ENCODE assay signal across 2 cellular contexts in the genomic region with DNA sequence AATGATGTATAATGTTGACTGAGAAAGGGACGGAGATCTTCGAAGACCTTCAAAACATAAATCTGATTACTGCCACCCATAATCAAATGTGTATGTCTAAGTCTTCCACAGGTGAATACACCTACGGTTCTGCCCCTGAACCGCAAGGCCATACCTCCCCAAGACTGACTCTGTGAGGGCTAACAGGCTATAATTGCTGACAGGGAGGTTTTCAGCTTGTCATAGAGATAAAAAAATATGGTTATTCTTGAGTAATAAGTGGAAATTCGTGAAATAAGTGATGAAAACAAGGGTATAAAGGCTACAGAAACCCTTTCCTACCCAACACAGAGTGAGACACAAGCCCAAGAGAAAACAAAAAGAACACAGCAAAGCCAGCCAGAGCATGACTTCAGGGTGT.
A peak's percentile ranks its signal among the peaks of the same experiment; 100 is the strongest.
TF ChIP-seq lines count a peak whose summit lies in the region.

No MANE protein-coding gene starts in this region.

TF ChIP-seq in A549, 52 proteins besides CTCF, POLR2A, EP300 and RAD21 (continued from another document):
- TF ChIP-seq, protein P1, sequence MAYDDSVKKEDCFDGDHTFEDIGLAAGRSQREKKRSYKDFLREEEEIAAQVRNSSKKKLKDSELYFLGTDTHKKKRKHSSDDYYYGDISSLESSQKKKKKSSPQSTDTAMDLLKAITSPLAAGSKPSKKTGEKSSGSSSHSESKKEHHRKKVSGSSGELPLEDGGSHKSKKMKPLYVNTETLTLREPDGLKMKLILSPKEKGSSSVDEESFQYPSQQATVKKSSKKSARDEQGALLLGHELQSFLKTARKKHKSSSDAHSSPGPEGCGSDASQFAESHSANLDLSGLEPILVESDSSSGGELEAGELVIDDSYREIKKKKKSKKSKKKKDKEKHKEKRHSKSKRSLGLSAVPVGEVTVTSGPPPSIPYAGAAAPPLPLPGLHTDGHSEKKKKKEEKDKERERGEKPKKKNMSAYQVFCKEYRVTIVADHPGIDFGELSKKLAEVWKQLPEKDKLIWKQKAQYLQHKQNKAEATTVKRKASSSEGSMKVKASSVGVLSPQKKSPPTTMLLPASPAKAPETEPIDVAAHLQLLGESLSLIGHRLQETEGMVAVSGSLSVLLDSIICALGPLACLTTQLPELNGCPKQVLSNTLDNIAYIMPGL (CRISPR knock-in tag; IDR thresholded peaks at IDR 0.05; ENCODE audit: borderline replicate concordance) = no peak

TF ChIP-seq in K562, 482 proteins besides CTCF, POLR2A, EP300 and RAD21 (continues in another document):
- TF ChIP-seq, protein P2, sequence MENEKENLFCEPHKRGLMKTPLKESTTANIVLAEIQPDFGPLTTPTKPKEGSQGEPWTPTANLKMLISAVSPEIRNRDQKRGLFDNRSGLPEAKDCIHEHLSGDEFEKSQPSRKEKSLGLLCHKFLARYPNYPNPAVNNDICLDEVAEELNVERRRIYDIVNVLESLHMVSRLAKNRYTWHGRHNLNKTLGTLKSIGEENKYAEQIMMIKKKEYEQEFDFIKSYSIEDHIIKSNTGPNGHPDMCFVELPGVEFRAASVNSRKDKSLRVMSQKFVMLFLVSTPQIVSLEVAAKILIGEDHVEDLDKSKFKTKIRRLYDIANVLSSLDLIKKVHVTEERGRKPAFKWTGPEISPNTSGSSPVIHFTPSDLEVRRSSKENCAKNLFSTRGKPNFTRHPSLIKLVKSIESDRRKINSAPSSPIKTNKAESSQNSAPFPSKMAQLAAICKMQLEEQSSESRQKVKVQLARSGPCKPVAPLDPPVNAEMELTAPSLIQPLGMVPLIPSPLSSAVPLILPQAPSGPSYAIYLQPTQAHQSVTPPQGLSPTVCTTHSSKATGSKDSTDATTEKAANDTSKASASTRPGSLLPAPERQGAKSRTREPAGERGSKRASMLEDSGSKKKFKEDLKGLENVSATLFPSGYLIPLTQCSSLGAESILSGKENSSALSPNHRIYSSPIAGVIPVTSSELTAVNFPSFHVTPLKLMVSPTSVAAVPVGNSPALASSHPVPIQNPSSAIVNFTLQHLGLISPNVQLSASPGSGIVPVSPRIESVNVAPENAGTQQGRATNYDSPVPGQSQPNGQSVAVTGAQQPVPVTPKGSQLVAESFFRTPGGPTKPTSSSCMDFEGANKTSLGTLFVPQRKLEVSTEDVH (IDR thresholded peaks at IDR 0.05; ENCODE audit: low read depth, partially characterized antibody) = no peak
- TF ChIP-seq OTX1 (CRISPR knock-in tag; IDR thresholded peaks at IDR 0.05) (no peak), ZNF584 (CRISPR knock-in tag; IDR thresholded peaks at IDR 0.05; ENCODE audit: low read depth) (no peak), SPI1 (IDR thresholded peaks at IDR 0.05; ENCODE audit: borderline replicate concordance, low read depth, low read length) (no peak), MAFK (IDR thresholded peaks at IDR 0.05; ENCODE audit: low read length) (peak; percentile 46; the same call in 1 of the 2 replicates), ZNF316 (IDR thresholded peaks at IDR 0.05) (peak; percentile 66), SMAD3 (CRISPR knock-in tag; conservative IDR thresholded peaks at IDR 0.05) (no peak), NCOA1 (IDR thresholded peaks at IDR 0.05; ENCODE audit: low read depth) (no peak), FOSL1 (tag; conservative IDR thresholded peaks at IDR 0.05) (no peak), TFAM (CRISPR knock-in tag; conservative IDR thresholded peaks at IDR 0.05) (no peak), ZNF165 (CRISPR knock-in tag; IDR thresholded peaks at IDR 0.05; ENCODE audit: borderline replicate concordance) (no peak), DPF2 (IDR thresholded peaks at IDR 0.05) (no peak), PCBP1 (IDR thresholded peaks at IDR 0.05; ENCODE audit: low read depth, low read length, poor library complexity, severe bottlenecking) (no peak), C11orf30 (IDR thresholded peaks at IDR 0.05; ENCODE audit: low read depth) (peak; percentile 36; the same call in 1 of the 2 replicates), POU5F1 (IDR thresholded peaks at IDR 0.05; ENCODE audit: borderline replicate concordance, low read depth, low read length, partially characterized antibody) (no peak), MAFF (IDR thresholded peaks at IDR 0.05; ENCODE audit: low read length) (peak; percentile 66), ILK (tag; IDR thresholded peaks at IDR 0.05; ENCODE audit: borderline replicate concordance, low read depth) (no peak), RNF2 (IDR thresholded peaks at IDR 0.05) (no peak), ZFP30 (CRISPR knock-in tag; IDR thresholded peaks at IDR 0.05; ENCODE audit: borderline replicate concordance) (no peak), ZNF561 (CRISPR knock-in tag; conservative IDR thresholded peaks at IDR 0.05) (no peak), ZFP36 (IDR thresholded peaks at IDR 0.05; ENCODE audit: low read depth, low read length, partially characterized antibody) (no peak), ARID2 (IDR thresholded peaks at IDR 0.05) (no peak), MAFG (tag; conservative IDR thresholded peaks at IDR 0.05) (0 out of 2 replicates have a peak, but pooled peaks have one; percentile 45), ZNF354B (CRISPR knock-in tag; IDR thresholded peaks at IDR 0.05) (no peak), TAF7 (tag; IDR thresholded peaks at IDR 0.05) (no peak), TBL1XR1 (IDR thresholded peaks at IDR 0.05; ENCODE audit: low read length in 2 of 2) (no peak), SNIP1 (IDR thresholded peaks at IDR 0.05; ENCODE audit: low read depth) (no peak), TEAD1 (CRISPR knock-in tag; IDR thresholded peaks at IDR 0.05) (no peak), JUNB (CRISPR knock-in tag; conservative IDR thresholded peaks at IDR 0.05) (no peak), ZNF197 (CRISPR knock-in tag; IDR thresholded peaks at IDR 0.05; ENCODE audit: low read depth) (no peak)
- TF ChIP-seq, protein P3, sequence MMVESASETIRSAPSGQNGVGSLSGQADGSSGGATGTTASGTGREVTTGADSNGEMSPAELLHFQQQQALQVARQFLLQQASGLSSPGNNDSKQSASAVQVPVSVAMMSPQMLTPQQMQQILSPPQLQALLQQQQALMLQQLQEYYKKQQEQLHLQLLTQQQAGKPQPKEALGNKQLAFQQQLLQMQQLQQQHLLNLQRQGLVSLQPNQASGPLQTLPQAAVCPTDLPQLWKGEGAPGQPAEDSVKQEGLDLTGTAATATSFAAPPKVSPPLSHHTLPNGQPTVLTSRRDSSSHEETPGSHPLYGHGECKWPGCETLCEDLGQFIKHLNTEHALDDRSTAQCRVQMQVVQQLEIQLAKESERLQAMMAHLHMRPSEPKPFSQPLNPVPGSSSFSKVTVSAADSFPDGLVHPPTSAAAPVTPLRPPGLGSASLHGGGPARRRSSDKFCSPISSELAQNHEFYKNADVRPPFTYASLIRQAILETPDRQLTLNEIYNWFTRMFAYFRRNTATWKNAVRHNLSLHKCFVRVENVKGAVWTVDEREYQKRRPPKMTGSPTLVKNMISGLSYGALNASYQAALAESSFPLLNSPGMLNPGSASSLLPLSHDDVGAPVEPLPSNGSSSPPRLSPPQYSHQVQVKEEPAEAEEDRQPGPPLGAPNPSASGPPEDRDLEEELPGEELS (CRISPR knock-in tag; IDR thresholded peaks at IDR 0.05; ENCODE audit: borderline replicate concordance) = no peak
- TF ChIP-seq, protein P4, sequence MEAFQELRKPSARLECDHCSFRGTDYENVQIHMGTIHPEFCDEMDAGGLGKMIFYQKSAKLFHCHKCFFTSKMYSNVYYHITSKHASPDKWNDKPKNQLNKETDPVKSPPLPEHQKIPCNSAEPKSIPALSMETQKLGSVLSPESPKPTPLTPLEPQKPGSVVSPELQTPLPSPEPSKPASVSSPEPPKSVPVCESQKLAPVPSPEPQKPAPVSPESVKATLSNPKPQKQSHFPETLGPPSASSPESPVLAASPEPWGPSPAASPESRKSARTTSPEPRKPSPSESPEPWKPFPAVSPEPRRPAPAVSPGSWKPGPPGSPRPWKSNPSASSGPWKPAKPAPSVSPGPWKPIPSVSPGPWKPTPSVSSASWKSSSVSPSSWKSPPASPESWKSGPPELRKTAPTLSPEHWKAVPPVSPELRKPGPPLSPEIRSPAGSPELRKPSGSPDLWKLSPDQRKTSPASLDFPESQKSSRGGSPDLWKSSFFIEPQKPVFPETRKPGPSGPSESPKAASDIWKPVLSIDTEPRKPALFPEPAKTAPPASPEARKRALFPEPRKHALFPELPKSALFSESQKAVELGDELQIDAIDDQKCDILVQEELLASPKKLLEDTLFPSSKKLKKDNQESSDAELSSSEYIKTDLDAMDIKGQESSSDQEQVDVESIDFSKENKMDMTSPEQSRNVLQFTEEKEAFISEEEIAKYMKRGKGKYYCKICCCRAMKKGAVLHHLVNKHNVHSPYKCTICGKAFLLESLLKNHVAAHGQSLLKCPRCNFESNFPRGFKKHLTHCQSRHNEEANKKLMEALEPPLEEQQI (IDR thresholded peaks at IDR 0.05) = no peak
- TF ChIP-seq, protein P5, sequence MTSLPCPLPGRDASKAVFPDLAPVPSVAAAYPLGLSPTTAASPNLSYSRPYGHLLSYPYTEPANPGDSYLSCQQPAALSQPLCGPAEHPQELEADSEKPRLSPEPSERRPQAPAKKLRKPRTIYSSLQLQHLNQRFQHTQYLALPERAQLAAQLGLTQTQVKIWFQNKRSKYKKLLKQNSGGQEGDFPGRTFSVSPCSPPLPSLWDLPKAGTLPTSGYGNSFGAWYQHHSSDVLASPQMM (CRISPR knock-in tag; IDR thresholded peaks at IDR 0.05) = no peak
- TF ChIP-seq, protein P6, sequence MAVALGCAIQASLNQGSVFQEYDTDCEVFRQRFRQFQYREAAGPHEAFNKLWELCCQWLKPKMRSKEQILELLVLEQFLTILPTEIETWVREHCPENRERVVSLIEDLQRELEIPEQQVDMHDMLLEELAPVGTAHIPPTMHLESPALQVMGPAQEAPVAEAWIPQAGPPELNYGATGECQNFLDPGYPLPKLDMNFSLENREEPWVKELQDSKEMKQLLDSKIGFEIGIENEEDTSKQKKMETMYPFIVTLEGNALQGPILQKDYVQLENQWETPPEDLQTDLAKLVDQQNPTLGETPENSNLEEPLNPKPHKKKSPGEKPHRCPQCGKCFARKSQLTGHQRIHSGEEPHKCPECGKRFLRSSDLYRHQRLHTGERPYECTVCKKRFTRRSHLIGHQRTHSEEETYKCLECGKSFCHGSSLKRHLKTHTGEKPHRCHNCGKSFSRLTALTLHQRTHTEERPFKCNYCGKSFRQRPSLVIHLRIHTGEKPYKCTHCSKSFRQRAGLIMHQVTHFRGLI (CRISPR knock-in tag; IDR thresholded peaks at IDR 0.05) = no peak
- TF ChIP-seq, protein P7, sequence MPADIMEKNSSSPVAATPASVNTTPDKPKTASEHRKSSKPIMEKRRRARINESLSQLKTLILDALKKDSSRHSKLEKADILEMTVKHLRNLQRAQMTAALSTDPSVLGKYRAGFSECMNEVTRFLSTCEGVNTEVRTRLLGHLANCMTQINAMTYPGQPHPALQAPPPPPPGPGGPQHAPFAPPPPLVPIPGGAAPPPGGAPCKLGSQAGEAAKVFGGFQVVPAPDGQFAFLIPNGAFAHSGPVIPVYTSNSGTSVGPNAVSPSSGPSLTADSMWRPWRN (IDR thresholded peaks at IDR 0.05; ENCODE audit: low read depth) = no peak
- TF ChIP-seq, protein P8, sequence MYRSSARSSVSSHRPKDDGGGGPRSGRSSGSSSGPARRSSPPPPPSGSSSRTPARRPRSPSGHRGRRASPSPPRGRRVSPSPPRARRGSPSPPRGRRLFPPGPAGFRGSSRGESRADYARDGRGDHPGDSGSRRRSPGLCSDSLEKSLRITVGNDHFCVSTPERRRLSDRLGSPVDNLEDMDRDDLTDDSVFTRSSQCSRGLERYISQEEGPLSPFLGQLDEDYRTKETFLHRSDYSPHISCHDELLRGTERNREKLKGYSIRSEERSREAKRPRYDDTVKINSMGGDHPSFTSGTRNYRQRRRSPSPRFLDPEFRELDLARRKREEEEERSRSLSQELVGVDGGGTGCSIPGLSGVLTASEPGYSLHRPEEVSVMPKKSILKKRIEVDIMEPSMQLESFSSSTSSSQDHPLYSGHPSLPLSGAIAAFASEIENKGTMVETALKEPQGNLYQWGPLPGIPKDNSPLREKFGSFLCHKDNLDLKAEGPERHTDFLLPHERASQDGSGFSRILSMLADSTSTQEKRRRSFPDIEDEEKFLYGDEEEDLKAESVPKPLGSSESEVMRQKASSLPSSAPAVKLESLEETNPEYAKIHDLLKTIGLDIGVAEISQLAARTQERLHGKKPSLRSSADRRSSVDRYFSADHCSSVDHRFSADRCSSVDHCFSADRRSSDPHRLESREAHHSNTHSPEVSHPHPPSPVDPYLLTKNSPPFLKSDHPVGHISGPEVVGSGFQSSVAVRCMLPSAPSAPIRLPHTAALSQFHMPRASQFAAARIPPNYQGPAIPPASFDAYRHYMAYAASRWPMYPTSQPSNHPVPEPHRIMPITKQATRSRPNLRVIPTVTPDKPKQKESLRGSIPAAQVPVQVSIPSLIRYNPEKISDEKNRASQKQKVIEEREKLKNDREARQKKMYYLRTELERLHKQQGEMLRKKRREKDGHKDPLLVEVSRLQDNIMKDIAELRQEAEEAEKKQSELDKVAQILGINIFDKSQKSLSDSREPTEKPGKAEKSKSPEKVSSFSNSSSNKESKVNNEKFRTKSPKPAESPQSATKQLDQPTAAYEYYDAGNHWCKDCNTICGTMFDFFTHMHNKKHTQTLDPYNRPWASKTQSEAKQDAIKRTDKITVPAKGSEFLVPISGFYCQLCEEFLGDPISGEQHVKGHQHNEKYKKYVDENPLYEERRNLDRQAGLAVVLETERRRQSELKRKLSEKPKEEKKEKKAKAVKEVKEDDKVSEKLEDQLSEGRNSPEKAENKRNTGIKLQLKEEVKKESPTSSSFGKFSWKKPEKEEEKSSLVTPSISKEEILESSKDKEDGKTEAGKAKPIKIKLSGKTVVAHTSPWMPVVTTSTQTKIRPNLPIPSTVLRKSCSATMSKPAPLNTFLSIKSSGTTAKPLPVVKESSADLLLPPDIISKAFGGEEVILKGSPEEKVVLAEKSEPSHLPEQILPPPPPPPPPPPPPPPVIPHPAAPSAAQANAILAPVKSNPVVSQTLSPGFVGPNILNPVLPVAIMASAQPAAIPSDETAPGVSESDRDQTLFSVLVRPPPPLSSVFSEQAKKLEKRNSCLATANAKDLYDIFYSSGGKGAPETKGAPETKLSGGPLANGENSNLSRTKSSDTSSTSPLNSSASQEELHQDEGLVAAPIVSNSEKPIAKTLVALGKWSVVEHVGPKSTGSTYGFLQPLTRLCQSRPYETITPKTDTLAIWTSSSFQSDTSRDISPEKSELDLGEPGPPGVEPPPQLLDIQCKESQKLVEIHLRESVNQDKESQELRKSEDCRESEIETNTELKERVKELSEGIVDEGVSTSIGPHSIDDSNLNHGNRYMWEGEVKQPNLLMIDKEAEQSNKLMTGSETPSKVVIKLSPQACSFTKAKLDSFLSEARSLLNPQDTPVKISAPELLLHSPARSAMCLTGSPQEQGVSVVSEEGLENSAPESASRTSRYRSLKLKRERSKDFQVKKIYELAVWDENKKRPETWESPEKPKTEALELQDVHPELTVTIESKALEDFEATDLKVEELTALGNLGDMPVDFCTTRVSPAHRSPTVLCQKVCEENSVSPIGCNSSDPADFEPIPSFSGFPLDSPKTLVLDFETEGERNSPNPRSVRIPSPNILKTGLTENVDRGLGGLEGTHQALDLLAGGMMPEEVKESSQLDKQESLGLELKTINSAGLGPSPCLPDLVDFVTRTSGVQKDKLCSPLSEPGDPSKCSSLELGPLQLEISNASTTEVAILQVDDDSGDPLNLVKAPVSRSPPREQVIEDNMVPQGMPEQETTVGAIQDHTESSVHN (IDR thresholded peaks at IDR 0.05; ENCODE audit: borderline replicate concordance in 1 of 2, low read depth in 1 of 2) = no peak
- TF ChIP-seq, protein P9, sequence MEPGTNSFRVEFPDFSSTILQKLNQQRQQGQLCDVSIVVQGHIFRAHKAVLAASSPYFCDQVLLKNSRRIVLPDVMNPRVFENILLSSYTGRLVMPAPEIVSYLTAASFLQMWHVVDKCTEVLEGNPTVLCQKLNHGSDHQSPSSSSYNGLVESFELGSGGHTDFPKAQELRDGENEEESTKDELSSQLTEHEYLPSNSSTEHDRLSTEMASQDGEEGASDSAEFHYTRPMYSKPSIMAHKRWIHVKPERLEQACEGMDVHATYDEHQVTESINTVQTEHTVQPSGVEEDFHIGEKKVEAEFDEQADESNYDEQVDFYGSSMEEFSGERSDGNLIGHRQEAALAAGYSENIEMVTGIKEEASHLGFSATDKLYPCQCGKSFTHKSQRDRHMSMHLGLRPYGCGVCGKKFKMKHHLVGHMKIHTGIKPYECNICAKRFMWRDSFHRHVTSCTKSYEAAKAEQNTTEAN (CRISPR knock-in tag; IDR thresholded peaks at IDR 0.05) = no peak
